8 cellular contexts compared by ENCODE assay signal in genomic region chr22:36546092-36546804, GRCh38. TPM values are rescaled to one million over a fixed set of nuclear protein-coding genes. Genes with fewer than 3 reads are reported as not detected.
DNase-seq lines count a peak whose midpoint lies in the region; ATAC-seq and TF ChIP-seq lines count a peak whose summit lies in the region.

No MANE protein-coding gene starts in this region.

- no peak overlapping the region for H3K18ac ChIP-seq in mesendoderm (ENCODE audit: low read length)

- peak; percentile 5 to 68 (median 29) for DNase-seq in NCI-H1417 (lab: John Stamatoyannopoulos, UW)
- no peak for DNase-seq in NCI-H1417 treated with DMSO at 0.1 percent for 48 hours (lab: John Stamatoyannopoulos, UW)
- DNase-seq in LNCaP clone FGC (ENCODE audit: low read depth), result no peak
- DNase-seq in SKM-1 treated with dmso at 0.1 percent for 144 hours (lab: John Stamatoyannopoulos, UW; ENCODE audit: unreplicated experiment), result peak; percentile 82
- DNase-seq in ecto neural progenitor cell (ENCODE audit: low spot score), result peak; percentile 78
- DNase-seq in mesendoderm, result peak; percentile 90

- H3K4ac ChIP-seq in mesendoderm (ENCODE audit: low read depth, low read length), result no peak overlapping the region

- no peak overlapping the region for H2AK5ac ChIP-seq in mesendoderm (ENCODE audit: low read length)

- no peak overlapping the region for H2BK120ac ChIP-seq in mesendoderm (ENCODE audit: low read depth, low read length)

- H2BK5ac ChIP-seq in mesendoderm (ENCODE audit: low read length), result no peak overlapping the region

- H3K36me3 ChIP-seq in mesendoderm (ENCODE audit: control insufficient read depth, insufficient read depth, low read length), result no peaks in the 10 kb centered on the region

- WGBS in mesendoderm (ENCODE audit: extremely low coverage, insufficient coverage, low lambda C conversion rate), result no CpG with 5 or more reads among the region's 23 CpGs

- no peak overlapping the region for H3K27ac ChIP-seq in mesendoderm (ENCODE audit: low read depth, low read length)

- H3K4me3 ChIP-seq in LNCaP clone FGC (ENCODE audit: low read depth, low read length) (no peak overlapping the region), mesendoderm (ENCODE audit: low read length) (no peak overlapping the region)

- no peak overlapping the region for H3K4me2 ChIP-seq in mesendoderm (ENCODE audit: low read length)

- no peak for ATAC-seq in GM21367 (IDR thresholded peaks at IDR 0.05; ENCODE audit: unreplicated experiment)
- no peak for ATAC-seq in GM18909 (IDR thresholded peaks at IDR 0.05; ENCODE audit: poor library complexity, unreplicated experiment)

- H3K79me2 ChIP-seq in mesendoderm (ENCODE audit: control insufficient read depth, insufficient read depth, low read length), result no peaks in the 10 kb centered on the region

- no peak overlapping the region for H3K9ac ChIP-seq in mesendoderm (ENCODE audit: low read length)

- H4K5ac ChIP-seq in mesendoderm (ENCODE audit: low read length), result no peak overlapping the region

- H3K79me1 ChIP-seq in mesendoderm (ENCODE audit: low read length), result no peaks in the 10 kb centered on the region

- no peaks in the 10 kb centered on the region for H3K4me1 ChIP-seq in mesendoderm (ENCODE audit: control insufficient read depth, low read depth, low read length)

- H3K56ac ChIP-seq in mesendoderm (ENCODE audit: low read length), result peak overlapping the region; percentile 69

- no peak overlapping the region for H2BK15ac ChIP-seq in mesendoderm (replicated peaks; ENCODE audit: low read depth)

- H3K27me3 ChIP-seq in mesendoderm (ENCODE audit: insufficient read depth, low read length, poor library complexity), result no peaks in the 10 kb centered on the region

- TF ChIP-seq CTCF in LNCaP clone FGC (IDR thresholded peaks at IDR 0.05; ENCODE audit: control insufficient read depth, extremely low read depth, insufficient read depth), result peak; percentile 77

- no peak overlapping the region for H3K23ac ChIP-seq in mesendoderm (ENCODE audit: low read length)

- no peak overlapping the region for H4K8ac ChIP-seq in mesendoderm (ENCODE audit: low read depth, low read length)

RNA-seq across cellular contexts. Expression of gene EIF3D, which starts 17.3 kb away (rescaled TPM):
- polyA plus RNA-seq in mesendoderm (2013, experiment 1 of 2), result 169 TPM
- polyA plus RNA-seq in mesendoderm (2013, experiment 2 of 2), result 164 TPM

RNA-seq across cellular contexts. Expression of gene FOXRED2, which starts 39.4 kb away (rescaled TPM):
- polyA plus RNA-seq in mesendoderm (2013, experiment 1 of 2), result 11.4 TPM
- 11.7 TPM for polyA plus RNA-seq in mesendoderm (2013, experiment 2 of 2)

Comparison
In these comparisons a context has a peak if more than half of its experiments do, and no peak if none do; other contexts are left out.
1. DNase-seq: peak in NCI-H1417 (3 of 3), SKM-1 treated with dmso at 0.1 percent for 144 hours (single experiment), ecto neural progenitor cell (single experiment) and mesendoderm (single experiment); none in NCI-H1417 treated with DMSO at 0.1 percent for 48 hours (single experiment) and LNCaP clone FGC (single experiment).